ENCODE assay signal across 22 cellular contexts in the genomic region with DNA sequence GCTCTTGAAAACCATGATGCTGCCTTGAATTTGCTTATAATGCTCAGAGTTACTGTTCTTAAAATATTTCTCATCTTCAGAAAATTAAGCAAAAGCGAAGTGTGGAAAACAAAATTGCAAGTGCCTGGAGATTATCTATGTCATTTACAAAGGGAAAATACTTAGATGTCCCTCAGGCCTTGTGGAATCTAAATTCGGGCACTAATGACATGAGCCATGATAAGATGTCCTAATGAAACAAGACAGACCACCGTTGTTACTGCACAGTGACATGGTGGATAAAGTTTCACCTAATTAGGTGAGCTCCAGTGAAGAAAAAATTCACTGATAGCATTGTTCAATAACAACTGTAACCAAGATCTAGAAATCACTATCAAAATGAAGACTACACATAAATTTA. TPM values are rescaled to one million over a fixed set of nuclear protein-coding genes. Genes with fewer than 3 reads are reported as not detected.
DNase-seq lines count a peak whose midpoint lies in the region; ATAC-seq and TF ChIP-seq lines count a peak whose summit lies in the region.
"Had no signal": no experiment of that assay in that cellular context is flagged by ENCODE, and none has a peak within 500 bp of the region (broad histone marks: within the 10 kb centered on the region; RNA-seq: fewer than 3 reads in every experiment).

No MANE protein-coding gene starts in this region.

- H3K27ac ChIP-seq in SK-N-SH (ENCODE audit: low read depth in 2 of 2, low read length in 1 of 2) (no peak overlapping the region; a peak in 1 of 4 replicates), thyroid gland (peak overlapping the region; percentile 40 to 63 (median 60)), gastrocnemius medialis (no peak overlapping the region)
- H3K27ac ChIP-seq: SJCRH30 had no signal

- POLR2A ChIA-PET in SK-N-SH (lab: Yijun Ruan, JAX): interaction anchor here (0.9 to 1.1 kb wide), 2 partner anchors 64 to 87 kb away, joined by 3 to 4 read pairs; no protein-coding TSS in a partner anchor

- whole genome bisulfite sequencing in SK-N-SH (ENCODE audit: low lambda C conversion rate): 31% methylated on average over 3 of the region's 3 CpGs
- WGBS in thyroid gland, 2 donors: 58 to 61% methylated on average over 3 of the region's 3 CpGs

- ATAC-seq in left cardiac atrium (peak; percentile 24 to 47), gastrocnemius medialis (no peak), HG03025 (IDR thresholded peaks at IDR 0.05; ENCODE audit: low FRiP score, unreplicated experiment) (no peak)

- H3K27me3 ChIP-seq in SK-N-SH (ENCODE audit: insufficient read depth) (no peaks in the 10 kb centered on the region), thyroid gland (no peaks in the 10 kb centered on the region), H7 (ENCODE audit: control insufficient read depth, insufficient read depth, low read length) (no peaks in the 10 kb centered on the region), gastrocnemius medialis (no peaks in the 10 kb centered on the region)
- H3K27me3 ChIP-seq: MG63, SJCRH30 had no signal

- H3F3A ChIP-seq in SK-N-SH (replicated peaks; ENCODE audit: insufficient read depth): peaks cover 5% of the 10 kb centered on the region

- in situ Hi-C loops in gastrocnemius medialis (cut with MboI; ENCODE audit: low sequenced_read_pairs in 4 of 4): no loop called here

- H3K4me1 Mint-ChIP-seq in activated naive CD4-positive, alpha-beta T cell treated with anti-CD3 and anti-CD28 coated beads, Interleukin-2, amount 50 U/mL, for 24 hours: peaks cover 45% of the 10 kb centered on the region

- peak overlapping the region; percentile 73 for H3K27ac Mint-ChIP-seq in activated naive CD4-positive, alpha-beta T cell treated with anti-CD3 and anti-CD28 coated beads, Interleukin-2, amount 50 U/mL, for 24 hours
- H3K27ac Mint-ChIP-seq: HFFc6 had no signal

- H3K4me3 Mint-ChIP-seq in activated naive CD4-positive, alpha-beta T cell treated with anti-CD3 and anti-CD28 coated beads, Interleukin-2, amount 50 U/mL, for 24 hours: no peak overlapping the region
- H3K4me3 Mint-ChIP-seq: CD8-positive, alpha-beta memory T cell; HFFc6 had no signal

- H3K79me2 ChIP-seq in SK-N-SH (ENCODE audit: insufficient read depth): no peaks in the 10 kb centered on the region

- peak overlapping the region; percentile 48; the same call in 1 of the 2 replicates for H3K4me2 ChIP-seq in SK-N-SH

- no peaks in the 10 kb centered on the region for H3K9me2 ChIP-seq in SK-N-SH

- DNase-seq in activated naive CD4-positive, alpha-beta T cell treated with Interleukin-2 at 50 U/mL for 16 hours: no peak
- DNase-seq in SK-N-SH (peak; percentile 76), left cardiac atrium (no peak), thyroid gland (no peak), H7 (no peak), gastrocnemius medialis (no peak)
- DNase-seq: 8988T; C1 segment of cervical spinal cord; CD8-positive, alpha-beta memory T cell; HFFc6; Kasumi-1; MG63; NCI-H1417; NCI-H1694 treated with DMSO at 0.1 percent for 48 hours; NCI-H2081 treated with DMSO at 0.1 percent for 48 hours; NCI-H226; NCI-H510A treated with DMSO at 0.1 percent for 48 hours; NCI-H774; NK-92 treated with Interleukin-12 subunit alpha and Interleukin-12 subunit beta, amount 100 ng/mL, for 24 hours had no signal

- intact Hi-C loops in left cardiac atrium (cut with DNase I): loop anchor here in 1 of 2 donors (10.0 kb wide), 1 partner anchor 78 kb away; no protein-coding TSS in a partner anchor
- intact Hi-C loops in thyroid gland (cut with DNase I): no loop called here
- intact Hi-C loops in gastrocnemius medialis (cut with DNase I; ENCODE audit: low total_unique reads): no loop called here

- no peaks in the 10 kb centered on the region for H3K9me3 Mint-ChIP-seq in activated naive CD4-positive, alpha-beta T cell treated with anti-CD3 and anti-CD28 coated beads, Interleukin-2, amount 50 U/mL, for 24 hours
- H3K9me3 Mint-ChIP-seq: CD8-positive, alpha-beta memory T cell; HFFc6 had no signal

- peak overlapping the region; percentile 48; the same call in 1 of the 2 replicates for H2AFZ ChIP-seq in SK-N-SH (ENCODE audit: low read depth)

- H3K9me3 ChIP-seq in SK-N-SH (no peaks in the 10 kb centered on the region), thyroid gland (no peaks in the 10 kb centered on the region), gastrocnemius medialis (no peaks in the 10 kb centered on the region)
- H3K9me3 ChIP-seq: MG63, SJCRH30 had no signal

- TF ChIP-seq POLR2A in thyroid gland (IDR thresholded peaks at IDR 0.05): no peak
- TF ChIP-seq POLR2A in gastrocnemius medialis (IDR thresholded peaks at IDR 0.05): no peak

- TF ChIP-seq RAD21 in SK-N-SH (IDR thresholded peaks at IDR 0.05; ENCODE audit: low read length): peak; percentile 30; the same call in 1 of the 2 replicates

- CTCF ChIA-PET in SK-N-SH (lab: Yijun Ruan, JAX): interaction anchor here (0.9 to 4.2 kb wide), 9 partner anchors 8 to 278 kb away, joined by 3 to 19 read pairs (median 4); no protein-coding TSS in a partner anchor

- no peaks in the 10 kb centered on the region for H3K27me3 Mint-ChIP-seq in activated naive CD4-positive, alpha-beta T cell treated with anti-CD3 and anti-CD28 coated beads, Interleukin-2, amount 50 U/mL, for 24 hours
- H3K27me3 Mint-ChIP-seq: CD8-positive, alpha-beta memory T cell had no signal

- H3K4me1 ChIP-seq in SK-N-SH (ENCODE audit: control insufficient read depth in 1 of 2, insufficient read depth in 2 of 2, low read depth in 1 of 2, low read length in 1 of 2) (peaks cover 5 to 14% of the 10 kb centered on the region in 2 experiments; a peak in 2 of 4 replicates), thyroid gland (peaks cover 42 to 59% of the 10 kb centered on the region in 2 donors), gastrocnemius medialis (peaks cover 9 to 21% of the 10 kb centered on the region in 2 donors)

- H4K20me1 ChIP-seq in SK-N-SH (ENCODE audit: insufficient read depth): no peaks in the 10 kb centered on the region

- peaks cover 2% of the 10 kb centered on the region for H3K36me3 Mint-ChIP-seq in activated naive CD4-positive, alpha-beta T cell treated with anti-CD3 and anti-CD28 coated beads, Interleukin-2, amount 50 U/mL, for 24 hours
- H3K36me3 Mint-ChIP-seq: CD8-positive, alpha-beta memory T cell had no signal

- no peak overlapping the region for H3K9ac ChIP-seq in SK-N-SH

- peak in 1 of 2 experiments; percentile 98; a peak in 2 of 4 replicates for TF ChIP-seq EP300 in SK-N-SH (IDR thresholded peaks at IDR 0.05; ENCODE audit: borderline replicate concordance in 1 of 2, low read depth in 1 of 2, low read length in 1 of 2)

- H3K4me3 ChIP-seq in SK-N-SH (ENCODE audit: low read depth in 2 of 2, low read length in 1 of 2) (no peak overlapping the region), thyroid gland (replicated peaks in 1 of 3) (no peak overlapping the region), H7 (ENCODE audit: insufficient read depth, low read depth, low read length) (no peak overlapping the region), gastrocnemius medialis (no peak overlapping the region)
- H3K4me3 ChIP-seq: MG63, SJCRH30 had no signal

- TF ChIP-seq CTCF in SK-N-SH (IDR thresholded peaks at IDR 0.05) (no peak), thyroid gland (IDR thresholded peaks at IDR 0.05) (no peak), gastrocnemius medialis (IDR thresholded peaks at IDR 0.05 in 4 of 5, conservative IDR thresholded peaks at IDR 0.05 in 1 of 5) (no peak)

- H3K36me3 ChIP-seq in SK-N-SH (replicated peaks in 1 of 2; ENCODE audit: control insufficient read depth in 1 of 2, insufficient read depth in 2 of 2, low read length in 1 of 2) (no peaks in the 10 kb centered on the region), thyroid gland (no peaks in the 10 kb centered on the region), H7 (replicated peaks; ENCODE audit: control insufficient read depth, insufficient read depth, low read length) (no peaks in the 10 kb centered on the region), gastrocnemius medialis (no peaks in the 10 kb centered on the region)
- H3K36me3 ChIP-seq: MG63, SJCRH30 had no signal

TF ChIP-seq in SK-N-SH, 30 proteins besides CTCF, POLR2A, EP300 and RAD21 (continues in another document):
- TF ChIP-seq RFX5 (IDR thresholded peaks at IDR 0.05; ENCODE audit: low read length): 0 out of 2 replicates have a peak, but pooled peaks have one; percentile 45
- no peak for TF ChIP-seq TAF1 (IDR thresholded peaks at IDR 0.05; ENCODE audit: borderline replicate concordance, low read depth, low read length)
- TF ChIP-seq, protein P1, sequence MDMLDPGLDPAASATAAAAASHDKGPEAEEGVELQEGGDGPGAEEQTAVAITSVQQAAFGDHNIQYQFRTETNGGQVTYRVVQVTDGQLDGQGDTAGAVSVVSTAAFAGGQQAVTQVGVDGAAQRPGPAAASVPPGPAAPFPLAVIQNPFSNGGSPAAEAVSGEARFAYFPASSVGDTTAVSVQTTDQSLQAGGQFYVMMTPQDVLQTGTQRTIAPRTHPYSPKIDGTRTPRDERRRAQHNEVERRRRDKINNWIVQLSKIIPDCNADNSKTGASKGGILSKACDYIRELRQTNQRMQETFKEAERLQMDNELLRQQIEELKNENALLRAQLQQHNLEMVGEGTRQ (IDR thresholded peaks at IDR 0.05; ENCODE audit: borderline replicate concordance, low read depth, low read length): no peak
- TF ChIP-seq ELF1 (IDR thresholded peaks at IDR 0.05): no peak
- TF ChIP-seq, protein P2, sequence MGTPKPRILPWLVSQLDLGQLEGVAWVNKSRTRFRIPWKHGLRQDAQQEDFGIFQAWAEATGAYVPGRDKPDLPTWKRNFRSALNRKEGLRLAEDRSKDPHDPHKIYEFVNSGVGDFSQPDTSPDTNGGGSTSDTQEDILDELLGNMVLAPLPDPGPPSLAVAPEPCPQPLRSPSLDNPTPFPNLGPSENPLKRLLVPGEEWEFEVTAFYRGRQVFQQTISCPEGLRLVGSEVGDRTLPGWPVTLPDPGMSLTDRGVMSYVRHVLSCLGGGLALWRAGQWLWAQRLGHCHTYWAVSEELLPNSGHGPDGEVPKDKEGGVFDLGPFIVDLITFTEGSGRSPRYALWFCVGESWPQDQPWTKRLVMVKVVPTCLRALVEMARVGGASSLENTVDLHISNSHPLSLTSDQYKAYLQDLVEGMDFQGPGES (IDR thresholded peaks at IDR 0.05; ENCODE audit: low read depth, low read length): no peak
- TF ChIP-seq MEF2A (IDR thresholded peaks at IDR 0.05; ENCODE audit: borderline replicate concordance, low read depth): no peak

RNA-seq across cellular contexts. Expression of a gene that starts 30.4 kb away (rescaled TPM):
- 5.1 and 5.7 TPM in 2 replicates for polyA plus RNA-seq in SK-N-SH (2012; rRNA removed)
- 2.6 and 3.9 TPM in 2 replicates for polyA plus RNA-seq in SK-N-SH (2012; cell fraction: cytosol; rRNA removed)
- 31.2 and 31.8 TPM in 2 replicates for polyA plus RNA-seq in SK-N-SH (2012; cell fraction: nucleus; rRNA removed)
- 10 to 100 TPM; 63.0 to 89.3 TPM for total RNA-seq in left cardiac atrium
- total RNA-seq in thyroid gland: 100 to 1,000 TPM in 1 of 4 donors, 10 to 100 TPM in 3; 77.0 to 131 (median 81.8) TPM
- total RNA-seq in H7 (2014; rRNA removed; shearing (Covaris generic)): 2.3 and 2.8 TPM in 2 replicates
- total RNA-seq in gastrocnemius medialis: 10 to 100 TPM; 10.4 to 24.6 (median 11.8) TPM

Comparison
In these comparisons a context has a peak if more than half of its experiments do, and no peak if none do; other contexts are left out.
1. H3K27ac ChIP-seq: peak in thyroid gland (3 of 3); none in SK-N-SH (0 of 2) and gastrocnemius medialis (0 of 4).
2. ATAC-seq: peak in left cardiac atrium (2 of 2); none in gastrocnemius medialis (0 of 2) and HG03025 (single experiment).